20 cellular contexts compared by ENCODE assay signal in the genomic region with DNA sequence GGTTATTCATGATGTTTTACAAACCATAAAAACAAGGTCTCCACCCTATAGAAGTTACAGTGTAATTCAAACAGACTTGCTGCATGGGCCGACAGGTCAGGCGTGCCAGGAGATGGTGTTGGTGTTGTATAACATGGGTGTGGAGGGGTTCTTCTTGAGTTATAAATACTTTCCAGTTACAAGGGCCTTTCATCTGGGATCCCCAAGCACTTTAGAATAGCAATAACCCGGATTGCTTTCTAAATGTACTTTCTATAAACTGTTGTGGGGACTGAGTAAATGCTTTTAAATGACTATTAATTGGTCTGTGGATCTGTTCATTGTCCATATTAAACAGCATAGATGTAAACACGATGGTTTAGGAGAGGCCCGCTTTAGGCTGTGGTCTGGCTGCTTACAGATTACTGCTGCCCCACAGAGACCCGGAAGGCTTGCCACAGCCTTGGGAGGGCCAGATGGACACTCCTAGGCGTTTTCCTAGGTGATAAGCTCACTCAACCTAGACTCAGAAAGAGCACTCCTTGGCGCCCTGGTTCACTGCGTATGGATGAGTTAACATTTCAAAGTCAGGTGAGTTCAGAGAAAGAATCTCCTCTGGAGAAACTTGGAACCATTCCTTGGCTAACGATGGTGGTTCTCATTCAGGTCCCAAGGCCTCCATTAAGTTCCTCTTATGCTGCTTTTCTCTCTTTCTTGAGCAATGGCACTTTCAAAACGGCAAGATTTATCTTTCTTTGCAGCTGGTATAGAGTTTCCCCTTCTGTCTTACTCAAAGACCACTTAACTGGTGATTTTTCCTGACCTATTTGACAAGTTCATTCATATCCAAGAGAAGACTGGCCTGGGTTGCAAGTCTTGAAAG. TPM values are rescaled to one million over a fixed set of nuclear protein-coding genes. Genes with fewer than 3 reads are reported as not detected.
DNase-seq lines count a peak whose midpoint lies in the region; ATAC-seq and TF ChIP-seq lines count a peak whose summit lies in the region.
"Had no signal": no experiment of that assay in that cellular context is flagged by ENCODE, and none has a peak within 500 bp of the region (broad histone marks: within the 10 kb centered on the region; RNA-seq: fewer than 3 reads in every experiment).

No MANE protein-coding gene starts in this region.

- no peaks in the 10 kb centered on the region for H3K9me3 ChIP-seq in MG63
- H3K9me3 ChIP-seq: lower lobe of right lung, prostate gland, upper lobe of left lung had no signal

- H3K4me3 ChIP-seq in fibroblast of villous mesenchyme (ENCODE audit: low read depth, low read length) (no peak overlapping the region), MG63 (no peak overlapping the region)
- H3K4me3 ChIP-seq: lower lobe of right lung, prostate gland, upper lobe of left lung had no signal

- H3K27me3 ChIP-seq in MG63: no peaks in the 10 kb centered on the region
- H3K27me3 ChIP-seq: upper lobe of left lung had no signal

- ATAC-seq in GM18519 (IDR thresholded peaks at IDR 0.05; ENCODE audit: low FRiP score, unreplicated experiment): no peak
- no peak for ATAC-seq in HG03159 (IDR thresholded peaks at IDR 0.05; ENCODE audit: unreplicated experiment)
- no peak for ATAC-seq in GM18909 (IDR thresholded peaks at IDR 0.05; ENCODE audit: poor library complexity, unreplicated experiment)
- ATAC-seq: naive thymus-derived CD8-positive, alpha-beta T cell; stimulated activated memory B cell treated with anti-CD40 and anti-IgM and Interleukin-4, amounts not matched to agents 10 μg/mL and 1 μg/mL and 100 μg/mL, for 72 hours had no signal

- DNase-seq in SIG-M5 treated with dmso at 0.1 percent for 504 hours (lab: John Stamatoyannopoulos, UW; ENCODE audit: unreplicated experiment) (peak; percentile 12), SIG-M5 (lab: John Stamatoyannopoulos, UW) (no peak), SKM-1 treated with dmso at 0.1 percent for 144 hours (lab: John Stamatoyannopoulos, UW; ENCODE audit: unreplicated experiment) (peak; percentile 87), fibroblast of villous mesenchyme (ENCODE audit: low read depth) (peak; percentile 60), MG63 (no peak)
- DNase-seq: activated CD4-positive, CD25-positive, alpha-beta regulatory T cell; amygdala; CD4-positive, CD25-positive, alpha-beta regulatory T cell; EL; lower lobe of right lung; naive thymus-derived CD8-positive, alpha-beta T cell; NCI-H146; upper lobe of left lung had no signal

- no peak for TF ChIP-seq CTCF in fibroblast of villous mesenchyme (IDR thresholded peaks at IDR 0.05; ENCODE audit: insufficient read depth, low read depth, low read length)

- H3K36me3 ChIP-seq in MG63: no peaks in the 10 kb centered on the region
- H3K36me3 ChIP-seq: lower lobe of right lung, prostate gland, upper lobe of left lung had no signal

RNA-seq across cellular contexts. Expression of a gene that starts 3.6 kb away (rescaled TPM):
- under 0.01 TPM in 2 replicates for total RNA-seq in fibroblast of villous mesenchyme
- total RNA-seq in MG63 (2014; rRNA removed; shearing (Covaris generic); ENCODE audit: low replicate concordance): not detected in 2 replicates
- total RNA-seq: activated CD8-positive, alpha-beta memory T cell treated with anti-CD3 and anti-CD28 coated beads for 36 hours; activated T-helper 2 cell treated with anti-CD3 and anti-CD28 coated beads, Interferon-gamma antibody, Interleukin-2, Interleukin-4, amounts not matched to agents 10 μg/mL and 5 μg/mL and 100 μg/mL, durations not matched to agents 14 hours and 24 hours and 36 hours; CD4-positive, CD25-positive, alpha-beta regulatory T cell; naive thymus-derived CD8-positive, alpha-beta T cell had no signal

RNA-seq across cellular contexts. Expression of a gene that starts 35.8 kb away (rescaled TPM):
- total RNA-seq in fibroblast of villous mesenchyme: 14.7 and 43.8 TPM in 2 replicates
- total RNA-seq in MG63 (2014; rRNA removed; shearing (Covaris generic); ENCODE audit: low replicate concordance): 15.6 and 23.6 TPM in 2 replicates

Comparison
In these comparisons a context has a peak if more than half of its experiments do, and no peak if none do; other contexts are left out.
1. DNase-seq: peak in SIG-M5 treated with dmso at 0.1 percent for 504 hours (single experiment), SKM-1 treated with dmso at 0.1 percent for 144 hours (single experiment) and fibroblast of villous mesenchyme (single experiment); none in SIG-M5 (single experiment) and MG63 (single experiment).